ENCODE assay signal across 8 cellular contexts in the genomic region with DNA sequence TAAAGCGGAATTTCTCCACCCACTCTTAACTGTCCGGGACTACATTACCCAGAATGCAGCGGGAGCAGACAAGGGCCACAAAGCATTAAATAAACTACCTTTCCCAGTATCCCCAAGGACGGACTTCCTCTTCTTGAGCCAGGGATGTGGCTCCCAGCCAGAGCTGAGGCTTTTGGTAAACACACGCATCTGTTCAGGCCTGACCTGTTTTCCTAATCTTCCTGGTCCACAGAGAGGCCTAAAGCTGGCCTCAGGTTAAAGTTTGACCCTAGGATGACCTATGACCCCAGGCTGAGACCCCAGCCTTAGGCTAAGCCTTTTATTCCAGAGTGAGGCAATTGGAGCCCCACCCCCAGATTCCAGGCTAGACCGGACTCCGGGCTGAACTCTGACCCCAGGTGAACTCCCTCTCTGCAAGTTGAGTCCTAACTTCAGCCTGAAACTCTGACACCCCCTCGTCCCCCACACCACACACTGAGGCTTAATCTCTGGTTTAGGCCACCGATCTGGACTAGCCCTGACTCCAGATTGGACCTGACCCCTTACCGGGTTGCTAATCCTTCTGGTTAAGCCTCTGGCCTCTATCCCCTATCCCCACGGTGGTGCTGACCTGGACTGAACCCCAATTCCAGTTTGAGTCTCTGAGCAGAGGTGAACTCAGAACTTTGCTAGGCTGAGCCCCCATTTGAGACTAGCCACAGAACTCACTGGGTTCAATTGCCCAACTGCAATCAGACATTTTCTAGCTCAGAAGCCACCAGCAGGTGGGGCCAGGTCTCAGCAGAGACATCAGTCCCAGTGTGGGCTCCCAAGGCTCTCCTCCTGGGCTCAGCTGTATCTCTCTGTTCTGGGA. TPM values are rescaled to one million over a fixed set of nuclear protein-coding genes. Genes with fewer than 3 reads are reported as not detected.
DNase-seq lines count a peak whose midpoint lies in the region; ATAC-seq and TF ChIP-seq lines count a peak whose summit lies in the region.

No MANE protein-coding gene starts in this region.

- H3K27me3 Mint-ChIP-seq in chondrocyte (ENCODE audit: low read depth), result no peaks in the 10 kb centered on the region

- TF ChIP-seq CTCF in chondrocyte (IDR thresholded peaks at IDR 0.05) (peak; percentile 91), left lung (IDR thresholded peaks at IDR 0.05) (peak; percentile 44 to 62)

- intact Hi-C loops in left lung (cut with DNase I), result loop anchor here (10.0 kb wide), 1 partner anchor 127 kb away; no protein-coding TSS in a partner anchor

- H3K9me3 ChIP-seq in BLaER1 (no peaks in the 10 kb centered on the region), left lung (no peaks in the 10 kb centered on the region)

- H3K27ac ChIP-seq in BLaER1, result peak overlapping the region; percentile 78
- H3K27ac ChIP-seq in left lung, result peak overlapping the region; percentile 92 to 96

- DNase-seq in NCI-H226 (peak; percentile 74), chondrocyte (ENCODE audit: low spot score) (no peak), left lung (peak; percentile 83 to 95)
- peak; percentile 66 for DNase-seq in activated CD4-positive, CD25-positive, alpha-beta regulatory T cell treated with anti-CD3 and anti-CD28 coated beads, Interleukin-2, amount 50 U/mL, for 72 hours
- DNase-seq in stimulated activated CD4-positive, alpha-beta T cell treated with anti-CD3 and anti-CD28 coated beads, Interleukin-2, amount 100 ng/mL, for 48 hours, result peak; percentile 68 to 69

- H3K4me3 ChIP-seq in BLaER1, result peak overlapping the region; percentile 57
- H3K4me3 ChIP-seq in left lung, result peak overlapping the region in 1 of 2 donors; percentile 97

- peak overlapping the region; percentile 65; the same call in 1 of the 2 replicates for H3K9ac ChIP-seq in BLaER1

- H3K36me3 Mint-ChIP-seq in chondrocyte (ENCODE audit: low read depth), result peaks cover 8% of the 10 kb centered on the region

- peak overlapping the region; percentile 97 for H3K4me2 ChIP-seq in BLaER1

- peak overlapping the region; percentile 97 for H3K27ac Mint-ChIP-seq in chondrocyte (ENCODE audit: unreplicated experiment)

- H3K4me3 Mint-ChIP-seq in chondrocyte (ENCODE audit: unreplicated experiment), result peak overlapping the region; percentile 97

- peaks cover 9% of the 10 kb centered on the region; the same call in 1 of the 2 replicates for H4K20me1 ChIP-seq in BLaER1

- no peaks in the 10 kb centered on the region for H3K9me3 Mint-ChIP-seq in chondrocyte (ENCODE audit: low read depth)

- H3K4me1 Mint-ChIP-seq in chondrocyte (ENCODE audit: low read depth), result peaks cover 56% of the 10 kb centered on the region

- ATAC-seq in GM21367 (IDR thresholded peaks at IDR 0.05; ENCODE audit: unreplicated experiment), result peak; percentile 3
- peak; percentile 72 for ATAC-seq in left lung
- no peak for ATAC-seq in GM19395 (IDR thresholded peaks at IDR 0.05; ENCODE audit: unreplicated experiment)

- H3K4me1 ChIP-seq in BLaER1 (peaks cover 45% of the 10 kb centered on the region), left lung (peaks cover 24 to 72% of the 10 kb centered on the region in 2 donors)

- H3K27me3 ChIP-seq in BLaER1, result no peaks in the 10 kb centered on the region
- H3K27me3 ChIP-seq in left lung, result peaks cover 0 to 15% of the 10 kb centered on the region in 2 donors

- H3K36me3 ChIP-seq in BLaER1, result peaks cover 16% of the 10 kb centered on the region
- peaks cover 0 to 26% of the 10 kb centered on the region in 2 donors for H3K36me3 ChIP-seq in left lung

RNA-seq across cellular contexts. Expression of a gene that starts 0.7 kb away (rescaled TPM):
- 38.4 to 42.4 TPM (median 39.8 TPM) in 3 replicates for total RNA-seq in chondrocyte
- total RNA-seq in left lung, result 10 to 100 TPM; 64.1 to 81.7 TPM

RNA-seq across cellular contexts. Expression of a gene that starts 1.4 kb away (rescaled TPM):
- total RNA-seq in chondrocyte (81.6 to 107 TPM (median 103 TPM) in 3 replicates), left lung (10 to 100 TPM; 62.3 to 75.3 TPM)

RNA-seq across cellular contexts. Expression of a gene that starts 17.6 kb away (rescaled TPM):
- 0.77 TPM in 1 of 3 replicates, not detected in the others for total RNA-seq in chondrocyte
- 100 to 1,000 TPM; 748 to 881 TPM for total RNA-seq in left lung

RNA-seq across cellular contexts. Expression of a gene that starts 29.1 kb away (rescaled TPM):
- 0.41 to 0.52 TPM in 2 of 3 replicates, not detected in the other for total RNA-seq in chondrocyte
- 10 to 100 TPM; 24.2 to 27.6 TPM for total RNA-seq in left lung

RNA-seq across cellular contexts. Expression of a gene that starts 34.4 kb away (rescaled TPM):
- total RNA-seq in chondrocyte (not detected in 3 replicates), left lung (10 to 100 TPM; 11.5 to 51.3 TPM)

Comparison
In these comparisons a context has a peak if more than half of its experiments do, and no peak if none do; other contexts are left out.
1. RNA of a gene that starts 17.6 kb away (total RNA-seq): 748 to 881 TPM in left lung; 0.77 TPM in chondrocyte; every median in the first group is over 100 times any median in the second.